Comparison of ENCODE assay signal across 8 cellular contexts in genomic region chr11:96242971-96243647, GRCh38.
DNase-seq lines count a peak whose midpoint lies in the region; ATAC-seq lines count a peak whose summit lies in the region.

No MANE protein-coding gene starts in this region.

- DNase-seq in NCI-H226, result peak; percentile 98
- peak; percentile 93 for DNase-seq in cerebellar cortex (ENCODE audit: low spot score)
- DNase-seq in islet precursor cell, result peak; percentile 98
- peak; percentile 57 to 80 for DNase-seq in stimulated activated CD4-positive, alpha-beta T cell treated with anti-CD3 and anti-CD28 coated beads, Interleukin-12 subunit alpha, Interleukin-12 subunit beta, amount 100 ng/mL, for 24 hours (ENCODE audit: low read depth in 2 of 2)

- no peaks in the 10 kb centered on the region for H3K27me3 ChIP-seq in ACC112 (ENCODE audit: insufficient read depth, low read length)

- H3K4me3 ChIP-seq in ACC112 (ENCODE audit: low read depth, low read length), result peak overlapping the region; percentile 67

- peak overlapping the region; percentile 75 for H3K27ac ChIP-seq in ACC112 (ENCODE audit: low read depth, low read length)

- H3K79me2 ChIP-seq in ACC112 (ENCODE audit: control insufficient read depth, insufficient read depth, low read length, unreplicated experiment), result peaks cover 76% of the 10 kb centered on the region

- H2AFZ ChIP-seq in ACC112 (ENCODE audit: low read length, unreplicated experiment), result no peak overlapping the region

- no peaks in the 10 kb centered on the region for H3K36me3 ChIP-seq in ACC112 (ENCODE audit: insufficient read depth, low read length)

- ATAC-seq in GM18867 (IDR thresholded peaks at IDR 0.05; ENCODE audit: unreplicated experiment), result peak; percentile 95
- ATAC-seq in HG03095 (IDR thresholded peaks at IDR 0.05; ENCODE audit: unreplicated experiment), result peak; percentile 96
- peak; percentile 85 to 87 for ATAC-seq in activated CD4-positive, CD25-positive, alpha-beta regulatory T cell treated with anti-CD3 and anti-CD28 coated beads, Interleukin-2, amount 50 U/mL, for 24 hours

- peaks cover 66% of the 10 kb centered on the region for H3K4me1 ChIP-seq in ACC112 (ENCODE audit: control insufficient read depth, insufficient read depth, low read length, unreplicated experiment)

Comparison
In these comparisons a context has a peak if more than half of its experiments do, and no peak if none do; other contexts are left out.
1. Peak in every context shown above with its lines: DNase-seq, ATAC-seq, H3K4me3 ChIP-seq and H3K27ac ChIP-seq.